8 cellular contexts compared by ENCODE assay signal in the genomic region with DNA sequence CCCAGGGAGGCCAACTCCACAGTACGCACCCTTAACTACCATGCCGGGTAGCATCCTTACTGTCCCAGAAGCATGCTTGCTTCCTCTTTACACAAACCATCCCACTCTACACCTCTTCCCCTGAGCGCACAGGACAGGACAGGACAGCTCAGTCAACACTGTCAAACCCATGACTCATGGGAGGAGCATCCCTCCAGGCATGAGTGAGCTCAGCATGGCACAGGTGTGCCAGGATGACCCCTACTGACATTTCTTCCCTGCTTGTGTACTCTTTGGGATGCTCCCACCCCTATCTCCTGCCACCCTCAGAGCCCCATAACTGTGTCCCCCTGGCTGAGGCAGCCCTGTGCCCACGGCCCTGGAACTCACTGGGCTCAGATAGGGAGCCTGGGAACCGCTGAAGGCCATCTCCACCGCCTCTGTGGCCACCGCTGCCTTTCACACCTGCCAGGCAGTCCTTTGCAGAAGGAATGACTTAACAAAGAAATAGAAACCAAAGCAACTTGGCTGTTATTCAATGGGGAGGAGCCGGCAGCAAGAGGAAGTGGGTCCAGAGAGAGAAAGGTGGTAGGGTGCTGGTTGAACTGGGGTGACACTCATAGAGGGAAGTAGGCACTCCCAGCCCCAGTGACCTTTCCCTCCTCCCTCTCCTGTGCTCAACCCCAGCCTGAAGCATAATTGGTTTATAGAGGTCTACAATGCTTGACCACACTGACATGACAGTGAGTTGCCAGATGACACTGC.
DNase-seq lines count a peak whose midpoint lies in the region; ATAC-seq lines count a peak whose summit lies in the region.
"Not testable (repeated sequence)": the region's sequence is repeated elsewhere in the genome, so short reads cannot be mapped to it uniquely, and the experiment has no call there.

No MANE protein-coding gene starts in this region.

- peaks cover 42% of the 10 kb centered on the region for H3K4me1 Mint-ChIP-seq in activated naive CD4-positive, alpha-beta T cell treated with anti-CD3 and anti-CD28 coated beads, Interleukin-2, amount 50 U/mL, for 24 hours

- H3K36me3 Mint-ChIP-seq in activated naive CD4-positive, alpha-beta T cell treated with anti-CD3 and anti-CD28 coated beads, Interleukin-2, amount 50 U/mL, for 24 hours = not testable (repeated sequence)

- not testable (repeated sequence) for H3K9me3 Mint-ChIP-seq in activated naive CD4-positive, alpha-beta T cell treated with anti-CD3 and anti-CD28 coated beads, Interleukin-2, amount 50 U/mL, for 24 hours

- not testable (repeated sequence) for H3K9me3 ChIP-seq in mononuclear cell (ENCODE audit: low read depth, low read length)

- H3K27me3 ChIP-seq in mononuclear cell (ENCODE audit: insufficient read depth, low read length) = not testable (repeated sequence)

- peaks cover 18% of the 10 kb centered on the region for H3K4me1 ChIP-seq in mononuclear cell (ENCODE audit: insufficient read depth, low read length)

- peak overlapping the region; percentile 21 for H3K4me3 ChIP-seq in Jurkat, Clone E6-1 (ENCODE audit: low read length)
- peak overlapping the region; percentile 19 for H3K4me3 ChIP-seq in mononuclear cell (ENCODE audit: low read length)

- H3K4me3 Mint-ChIP-seq in activated naive CD4-positive, alpha-beta T cell treated with anti-CD3 and anti-CD28 coated beads, Interleukin-2, amount 50 U/mL, for 24 hours = peak overlapping the region; percentile 85

- ATAC-seq in GM18861 (IDR thresholded peaks at IDR 0.05; ENCODE audit: unreplicated experiment) = peak; percentile 87
- peak; percentile 87 for ATAC-seq in GM21528 (IDR thresholded peaks at IDR 0.05; ENCODE audit: low FRiP score, unreplicated experiment)
- peak; percentile 84 for ATAC-seq in HG03060 (IDR thresholded peaks at IDR 0.05; ENCODE audit: low read depth, unreplicated experiment)

- H3K27me3 Mint-ChIP-seq in activated naive CD4-positive, alpha-beta T cell treated with anti-CD3 and anti-CD28 coated beads, Interleukin-2, amount 50 U/mL, for 24 hours = not testable (repeated sequence)

- H3K27ac Mint-ChIP-seq in activated naive CD4-positive, alpha-beta T cell treated with anti-CD3 and anti-CD28 coated beads, Interleukin-2, amount 50 U/mL, for 24 hours = peak overlapping the region; percentile 30

- DNase-seq in CD1c-positive myeloid dendritic cell (ENCODE audit: extremely low spot score) (peak; percentile 72), SKM-1 (lab: John Stamatoyannopoulos, UW; ENCODE audit: unreplicated experiment) (peak; percentile 72)
- peak; percentile 42 for DNase-seq in Jurkat, Clone E6-1 (ENCODE audit: low read depth, low spot score)

Comparison
In these comparisons a context has a peak if more than half of its experiments do, and no peak if none do; other contexts are left out.
1. Peak in every context shown above with its lines: DNase-seq, ATAC-seq and H3K4me3 ChIP-seq.